In the genomic region with DNA sequence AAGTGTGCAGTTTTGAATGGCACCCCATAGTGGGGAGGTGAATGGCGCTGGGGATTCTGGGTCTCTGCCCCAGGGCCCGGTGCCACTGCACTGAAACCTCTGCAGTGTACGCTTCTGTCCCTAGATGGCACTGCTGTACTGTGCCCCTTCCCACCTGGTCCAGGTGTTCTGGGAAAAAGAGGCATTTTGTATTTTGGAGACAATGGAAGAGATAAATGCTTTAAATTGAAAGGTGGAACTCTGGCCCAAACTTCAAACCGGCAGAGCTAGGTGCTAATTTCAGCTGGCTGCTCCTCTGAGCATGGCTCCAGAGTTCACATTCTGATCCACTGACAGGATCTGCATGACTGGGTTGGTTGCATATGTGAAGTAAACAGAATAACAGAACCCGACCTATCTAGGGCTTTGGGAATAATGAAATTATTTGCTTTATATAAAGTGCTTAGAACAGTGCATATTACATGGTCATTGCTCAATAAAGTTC, we compare ENCODE assay signal across 1 cellular context.
TF ChIP-seq lines count a peak whose summit lies in the region.

No MANE protein-coding gene starts in this region.

TF ChIP-seq in GM23338, 12 proteins besides CTCF, POLR2A, EP300 and RAD21 (continued from another document):
- TF ChIP-seq EZH2 (IDR thresholded peaks at IDR 0.05; ENCODE audit: low read depth, unreplicated experiment): no peak
- TF ChIP-seq POLR2AphosphoS5 (IDR thresholded peaks at IDR 0.05; ENCODE audit: low read depth): no peak
- no peak for TF ChIP-seq EZH2phosphoT487 (IDR thresholded peaks at IDR 0.05; ENCODE audit: unreplicated experiment)
- TF ChIP-seq, protein P1, sequence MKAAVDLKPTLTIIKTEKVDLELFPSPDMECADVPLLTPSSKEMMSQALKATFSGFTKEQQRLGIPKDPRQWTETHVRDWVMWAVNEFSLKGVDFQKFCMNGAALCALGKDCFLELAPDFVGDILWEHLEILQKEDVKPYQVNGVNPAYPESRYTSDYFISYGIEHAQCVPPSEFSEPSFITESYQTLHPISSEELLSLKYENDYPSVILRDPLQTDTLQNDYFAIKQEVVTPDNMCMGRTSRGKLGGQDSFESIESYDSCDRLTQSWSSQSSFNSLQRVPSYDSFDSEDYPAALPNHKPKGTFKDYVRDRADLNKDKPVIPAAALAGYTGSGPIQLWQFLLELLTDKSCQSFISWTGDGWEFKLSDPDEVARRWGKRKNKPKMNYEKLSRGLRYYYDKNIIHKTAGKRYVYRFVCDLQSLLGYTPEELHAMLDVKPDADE (IDR thresholded peaks at IDR 0.05): no peak
- TF ChIP-seq STAT1 (IDR thresholded peaks at IDR 0.05; ENCODE audit: unreplicated experiment): no peak
- no peak for TF ChIP-seq ZNF331 (CRISPR knock-in tag; IDR thresholded peaks at IDR 0.05; ENCODE audit: low read depth)
- TF ChIP-seq, protein P2, sequence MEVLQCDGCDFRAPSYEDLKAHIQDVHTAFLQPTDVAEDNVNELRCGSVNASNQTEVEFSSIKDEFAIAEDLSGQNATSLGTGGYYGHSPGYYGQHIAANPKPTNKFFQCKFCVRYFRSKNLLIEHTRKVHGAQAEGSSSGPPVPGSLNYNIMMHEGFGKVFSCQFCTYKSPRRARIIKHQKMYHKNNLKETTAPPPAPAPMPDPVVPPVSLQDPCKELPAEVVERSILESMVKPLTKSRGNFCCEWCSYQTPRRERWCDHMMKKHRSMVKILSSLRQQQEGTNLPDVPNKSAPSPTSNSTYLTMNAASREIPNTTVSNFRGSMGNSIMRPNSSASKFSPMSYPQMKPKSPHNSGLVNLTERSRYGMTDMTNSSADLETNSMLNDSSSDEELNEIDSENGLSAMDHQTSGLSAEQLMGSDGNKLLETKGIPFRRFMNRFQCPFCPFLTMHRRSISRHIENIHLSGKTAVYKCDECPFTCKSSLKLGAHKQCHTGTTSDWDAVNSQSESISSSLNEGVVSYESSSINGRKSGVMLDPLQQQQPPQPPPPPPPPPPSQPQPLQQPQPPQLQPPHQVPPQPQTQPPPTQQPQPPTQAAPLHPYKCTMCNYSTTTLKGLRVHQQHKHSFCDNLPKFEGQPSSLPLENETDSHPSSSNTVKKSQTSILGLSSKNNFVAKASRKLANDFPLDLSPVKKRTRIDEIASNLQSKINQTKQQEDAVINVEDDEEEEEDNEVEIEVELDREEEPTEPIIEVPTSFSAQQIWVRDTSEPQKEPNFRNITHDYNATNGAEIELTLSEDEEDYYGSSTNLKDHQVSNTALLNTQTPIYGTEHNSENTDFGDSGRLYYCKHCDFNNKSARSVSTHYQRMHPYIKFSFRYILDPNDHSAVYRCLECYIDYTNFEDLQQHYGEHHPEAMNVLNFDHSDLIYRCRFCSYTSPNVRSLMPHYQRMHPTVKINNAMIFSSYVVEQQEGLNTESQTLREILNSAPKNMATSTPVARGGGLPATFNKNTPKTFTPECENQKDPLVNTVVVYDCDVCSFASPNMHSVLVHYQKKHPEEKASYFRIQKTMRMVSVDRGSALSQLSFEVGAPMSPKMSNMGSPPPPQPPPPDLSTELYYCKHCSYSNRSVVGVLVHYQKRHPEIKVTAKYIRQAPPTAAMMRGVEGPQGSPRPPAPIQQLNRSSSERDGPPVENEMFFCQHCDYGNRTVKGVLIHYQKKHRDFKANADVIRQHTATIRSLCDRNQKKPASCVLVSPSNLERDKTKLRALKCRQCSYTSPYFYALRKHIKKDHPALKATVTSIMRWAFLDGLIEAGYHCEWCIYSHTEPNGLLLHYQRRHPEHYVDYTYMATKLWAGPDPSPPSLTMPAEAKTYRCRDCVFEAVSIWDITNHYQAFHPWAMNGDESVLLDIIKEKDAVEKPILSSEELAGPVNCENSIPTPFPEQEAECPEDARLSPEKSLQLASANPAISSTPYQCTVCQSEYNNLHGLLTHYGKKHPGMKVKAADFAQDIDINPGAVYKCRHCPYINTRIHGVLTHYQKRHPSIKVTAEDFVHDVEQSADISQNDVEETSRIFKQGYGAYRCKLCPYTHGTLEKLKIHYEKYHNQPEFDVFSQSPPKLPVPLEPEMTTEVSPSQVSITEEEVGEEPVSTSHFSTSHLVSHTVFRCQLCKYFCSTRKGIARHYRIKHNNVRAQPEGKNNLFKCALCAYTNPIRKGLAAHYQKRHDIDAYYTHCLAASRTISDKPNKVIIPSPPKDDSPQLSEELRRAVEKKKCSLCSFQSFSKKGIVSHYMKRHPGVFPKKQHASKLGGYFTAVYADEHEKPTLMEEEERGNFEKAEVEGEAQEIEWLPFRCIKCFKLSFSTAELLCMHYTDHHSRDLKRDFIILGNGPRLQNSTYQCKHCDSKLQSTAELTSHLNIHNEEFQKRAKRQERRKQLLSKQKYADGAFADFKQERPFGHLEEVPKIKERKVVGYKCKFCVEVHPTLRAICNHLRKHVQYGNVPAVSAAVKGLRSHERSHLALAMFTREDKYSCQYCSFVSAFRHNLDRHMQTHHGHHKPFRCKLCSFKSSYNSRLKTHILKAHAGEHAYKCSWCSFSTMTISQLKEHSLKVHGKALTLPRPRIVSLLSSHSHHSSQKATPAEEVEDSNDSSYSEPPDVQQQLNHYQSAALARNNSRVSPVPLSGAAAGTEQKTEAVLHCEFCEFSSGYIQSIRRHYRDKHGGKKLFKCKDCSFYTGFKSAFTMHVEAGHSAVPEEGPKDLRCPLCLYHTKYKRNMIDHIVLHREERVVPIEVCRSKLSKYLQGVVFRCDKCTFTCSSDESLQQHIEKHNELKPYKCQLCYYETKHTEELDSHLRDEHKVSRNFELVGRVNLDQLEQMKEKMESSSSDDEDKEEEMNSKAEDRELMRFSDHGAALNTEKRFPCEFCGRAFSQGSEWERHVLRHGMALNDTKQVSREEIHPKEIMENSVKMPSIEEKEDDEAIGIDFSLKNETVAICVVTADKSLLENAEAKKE (CRISPR knock-in tag; IDR thresholded peaks at IDR 0.05): no peak
- TF ChIP-seq JUNB (IDR thresholded peaks at IDR 0.05; ENCODE audit: unreplicated experiment): no peak
